ENCODE assay signal across 8 cellular contexts in genomic region chr3:194672876-194673275, GRCh38. TPM values are rescaled to one million over a fixed set of nuclear protein-coding genes. Genes with fewer than 3 reads are reported as not detected.
DNase-seq lines count a peak whose midpoint lies in the region; ATAC-seq, FAIRE-seq and TF ChIP-seq lines count a peak whose summit lies in the region.

No MANE protein-coding gene starts in this region.

- H3K27me3 ChIP-seq in thoracic aorta (replicated peaks; ENCODE audit: insufficient read depth), result no peaks in the 10 kb centered on the region

- intact Hi-C loops in kidney (cut with DNase I), result no loop called here

- peak overlapping the region; percentile 100 for H3K4me3 Mint-ChIP-seq in activated naive CD4-positive, alpha-beta T cell treated with anti-CD3 and anti-CD28 coated beads, Interleukin-2, amount 50 U/mL, for 24 hours
- H3K4me3 Mint-ChIP-seq in activated naive CD8-positive, alpha-beta T cell treated with anti-CD3 and anti-CD28 coated beads for 36 hours, result peak overlapping the region; percentile 96

- ATAC-seq in thoracic aorta (ENCODE audit: insufficient number of reproducible peaks, low FRiP score, low read depth), result no peak

- peak overlapping the region; percentile 13 to 72 for H3K9ac ChIP-seq in kidney (ENCODE audit: low read length in 2 of 2)

- peaks cover 8 to 11% of the 10 kb centered on the region in 2 donors for H3K4me1 ChIP-seq in kidney (ENCODE audit: control insufficient read depth in 1 of 2, insufficient read depth in 1 of 2, low read depth in 1 of 2, low read length in 2 of 2)
- peaks cover 13 to 14% of the 10 kb centered on the region in 2 donors for H3K4me1 ChIP-seq in thoracic aorta (ENCODE audit: control insufficient read depth in 1 of 2, low read depth in 2 of 2)

- H3K27me3 Mint-ChIP-seq in activated naive CD4-positive, alpha-beta T cell treated with anti-CD3 and anti-CD28 coated beads, Interleukin-2, amount 50 U/mL, for 24 hours, result no peaks in the 10 kb centered on the region
- no peaks in the 10 kb centered on the region for H3K27me3 Mint-ChIP-seq in activated naive CD8-positive, alpha-beta T cell treated with anti-CD3 and anti-CD28 coated beads for 36 hours

- H3K9me3 ChIP-seq in kidney (ENCODE audit: control insufficient read depth in 1 of 2, low read length in 2 of 2) (no peaks in the 10 kb centered on the region), thoracic aorta (no peaks in the 10 kb centered on the region)

- FAIRE-seq in kidney (lab: Jason Lieb, UNC), result no peak

- H3K4me3 ChIP-seq in kidney (ENCODE audit: low read length in 2 of 2) (peak overlapping the region; percentile 88 to 90), thoracic aorta (peak overlapping the region; percentile 84)

- peak overlapping the region; percentile 99 for H3K27ac Mint-ChIP-seq in activated naive CD4-positive, alpha-beta T cell treated with anti-CD3 and anti-CD28 coated beads, Interleukin-2, amount 50 U/mL, for 24 hours
- peak overlapping the region; percentile 96 for H3K27ac Mint-ChIP-seq in activated naive CD8-positive, alpha-beta T cell treated with anti-CD3 and anti-CD28 coated beads for 36 hours

- H3K9me3 Mint-ChIP-seq in activated naive CD4-positive, alpha-beta T cell treated with anti-CD3 and anti-CD28 coated beads, Interleukin-2, amount 50 U/mL, for 24 hours, result no peaks in the 10 kb centered on the region
- no peaks in the 10 kb centered on the region for H3K9me3 Mint-ChIP-seq in activated naive CD8-positive, alpha-beta T cell treated with anti-CD3 and anti-CD28 coated beads for 36 hours

- H3K36me3 Mint-ChIP-seq in activated naive CD4-positive, alpha-beta T cell treated with anti-CD3 and anti-CD28 coated beads, Interleukin-2, amount 50 U/mL, for 24 hours, result peaks cover 6% of the 10 kb centered on the region
- H3K36me3 Mint-ChIP-seq in activated naive CD8-positive, alpha-beta T cell treated with anti-CD3 and anti-CD28 coated beads for 36 hours, result peaks cover 8% of the 10 kb centered on the region

- no peak for TF ChIP-seq CTCF in kidney (IDR thresholded peaks at IDR 0.05; ENCODE audit: borderline replicate concordance, extremely low read depth, insufficient read depth)
- no peak for TF ChIP-seq CTCF in thoracic aorta (IDR thresholded peaks at IDR 0.05)

- no peak for DNase-seq in activated naive CD4-positive, alpha-beta T cell (lab: John Stamatoyannopoulos, UW)
- no peak for DNase-seq in activated naive CD8-positive, alpha-beta T cell treated with anti-CD3 and anti-CD28 coated beads for 36 hours
- DNase-seq in kidney (no peak), thoracic aorta (ENCODE audit: low spot score) (no peak), NCI-H1105 (lab: John Stamatoyannopoulos, UW) (no peak), OCI-M1 (lab: John Stamatoyannopoulos, UW) (no peak)
- DNase-seq in stimulated activated CD4-positive, alpha-beta T cell treated with anti-CD3 and anti-CD28 coated beads, Interleukin-1b, Interleukin-23, amount 100 ng/mL, for 48 hours, result no peak

- peaks cover 2 to 11% of the 10 kb centered on the region in 2 donors for H3K36me3 ChIP-seq in kidney (ENCODE audit: control insufficient read depth in 1 of 2, insufficient read depth in 2 of 2, low read length in 2 of 2)
- H3K36me3 ChIP-seq in thoracic aorta, result no peaks in the 10 kb centered on the region

- H3K27ac ChIP-seq in kidney (ENCODE audit: low read depth in 2 of 2, low read length in 2 of 2) (peak overlapping the region; percentile 89 to 90), thoracic aorta (peak overlapping the region; percentile 79 to 88)

- H3K4me1 Mint-ChIP-seq in activated naive CD4-positive, alpha-beta T cell treated with anti-CD3 and anti-CD28 coated beads, Interleukin-2, amount 50 U/mL, for 24 hours, result peaks cover 55% of the 10 kb centered on the region
- H3K4me1 Mint-ChIP-seq in activated naive CD8-positive, alpha-beta T cell treated with anti-CD3 and anti-CD28 coated beads for 36 hours, result peaks cover 44% of the 10 kb centered on the region

RNA-seq across cellular contexts. Expression of gene LSG1, which starts 0.9 kb away (rescaled TPM):
- total RNA-seq in activated naive CD8-positive, alpha-beta T cell treated with anti-CD3 and anti-CD28 coated beads for 36 hours, result 10 to 100 TPM; 50.6 to 56.6 TPM
- 33.3 TPM for total RNA-seq in kidney
- polyA plus RNA-seq in kidney (ENCODE audit: insufficient read depth, low read depth, low replicate concordance), result 14.8 TPM
- 10 to 100 TPM; 19.4 to 59.3 TPM for total RNA-seq in thoracic aorta

RNA-seq across cellular contexts. Expression of gene FAM43A, which starts 12.8 kb away (rescaled TPM):
- 1 to 10 TPM; 3.8 to 4.1 TPM for total RNA-seq in activated naive CD8-positive, alpha-beta T cell treated with anti-CD3 and anti-CD28 coated beads for 36 hours
- 11.4 TPM for total RNA-seq in kidney
- polyA plus RNA-seq in kidney (ENCODE audit: insufficient read depth, low read depth, low replicate concordance), result 5.0 TPM
- 10 to 100 TPM; 10.3 to 17.8 TPM for total RNA-seq in thoracic aorta

RNA-seq across cellular contexts. Expression of gene TMEM44, which starts 39.7 kb away (rescaled TPM):
- 1 to 10 TPM; 3.0 to 4.4 TPM for total RNA-seq in activated naive CD8-positive, alpha-beta T cell treated with anti-CD3 and anti-CD28 coated beads for 36 hours
- total RNA-seq in kidney (15.7 TPM), thoracic aorta (10 to 100 TPM; 11.0 to 11.5 TPM)
- 7.0 TPM for polyA plus RNA-seq in kidney (ENCODE audit: insufficient read depth, low read depth, low replicate concordance)
